18 cellular contexts compared by ENCODE assay signal in the genomic region with DNA sequence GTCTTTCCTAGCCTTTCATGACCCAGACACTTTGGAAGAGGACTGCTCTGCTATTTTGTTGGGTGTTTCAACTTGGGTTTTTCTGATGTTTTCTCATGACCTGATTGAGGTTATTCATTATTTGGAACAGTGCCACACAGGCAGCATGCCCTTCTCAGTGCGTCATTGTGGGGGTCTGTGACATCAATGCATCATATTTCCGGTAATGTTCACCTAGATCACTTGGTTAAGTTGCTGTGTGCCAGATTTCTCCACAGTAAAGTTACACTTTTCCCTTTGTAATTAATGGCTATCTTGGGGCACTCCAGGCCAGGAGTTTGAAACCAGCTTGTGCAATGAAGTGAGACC.
A peak's percentile ranks its signal among the peaks of the same experiment; 100 is the strongest.
DNase-seq lines count a peak whose midpoint lies in the region; ATAC-seq and TF ChIP-seq lines count a peak whose summit lies in the region.
"Had no signal": no experiment of that assay in that cellular context is flagged by ENCODE, and none has a peak within 500 bp of the region (broad histone marks: within the 10 kb centered on the region; RNA-seq: fewer than 3 reads in every experiment).

No MANE protein-coding gene starts in this region.

- H3K27me3 Mint-ChIP-seq in osteocyte (ENCODE audit: unreplicated experiment), result no peaks in the 10 kb centered on the region

- H3K27ac Mint-ChIP-seq in osteocyte (ENCODE audit: unreplicated experiment), result peak overlapping the region; percentile 16
- H3K27ac Mint-ChIP-seq: activated T-helper 2 cell treated with anti-CD3 and anti-CD28 coated beads, Interferon-gamma antibody, Interleukin-2, Interleukin-4, amounts not matched to agents 10 μg/mL and 5 μg/mL and 100 μg/mL, durations not matched to agents 14 hours and 24 hours and 36 hours had no signal

- DNase-seq in ELR (ENCODE audit: low read depth) (peak; percentile 88), SK-MEL-5 (ENCODE audit: low read depth, low spot score) (peak; percentile 49), epithelial cell of proximal tubule (ENCODE audit: low read depth) (peak; percentile 85), osteocyte (ENCODE audit: extremely low spot score, unreplicated experiment) (no peak), AG20443 (ENCODE audit: low spot score) (no peak)
- DNase-seq: activated CD4-positive, CD25-positive, alpha-beta regulatory T cell; adrenal gland; AML-193; colonic mucosa; heart right ventricle; midbrain; NCI-H82; nucleus accumbens; sigmoid colon had no signal

- H3K4me1 Mint-ChIP-seq in osteocyte (ENCODE audit: unreplicated experiment), result peaks cover 68% of the 10 kb centered on the region

- no peak overlapping the region for H3K4me3 ChIP-seq in epithelial cell of proximal tubule (ENCODE audit: low read depth, low read length)
- H3K4me3 ChIP-seq: adrenal gland, colonic mucosa, heart right ventricle, sigmoid colon had no signal

- H3K9me3 Mint-ChIP-seq in osteocyte (ENCODE audit: unreplicated experiment), result no peaks in the 10 kb centered on the region
- H3K9me3 Mint-ChIP-seq: activated T-helper 2 cell treated with anti-CD3 and anti-CD28 coated beads, Interferon-gamma antibody, Interleukin-2, Interleukin-4, amounts not matched to agents 10 μg/mL and 5 μg/mL and 100 μg/mL, durations not matched to agents 14 hours and 24 hours and 36 hours had no signal

- TF ChIP-seq CTCF in epithelial cell of proximal tubule (conservative IDR thresholded peaks at IDR 0.05; ENCODE audit: low read depth, low read length) (no peak), osteocyte (IDR thresholded peaks at IDR 0.05) (no peak)

- ATAC-seq in GM21360 (IDR thresholded peaks at IDR 0.05; ENCODE audit: unreplicated experiment), result no peak
- no peak for ATAC-seq in HG02852 (IDR thresholded peaks at IDR 0.05; ENCODE audit: unreplicated experiment)
- ATAC-seq in GM19455 (IDR thresholded peaks at IDR 0.05; ENCODE audit: unreplicated experiment), result no peak
- ATAC-seq: heart right ventricle had no signal

- no peak overlapping the region for H3K4me3 Mint-ChIP-seq in osteocyte (ENCODE audit: unreplicated experiment)

- peaks cover 6% of the 10 kb centered on the region for H3K36me3 Mint-ChIP-seq in osteocyte (ENCODE audit: unreplicated experiment)

- in situ Hi-C loops in SK-MEL-5 (cut with HindIII; ENCODE audit: low pct_unique_long_range_greater_than_20kb, low sequenced_read_pairs), result no loop called here

Comparison
In these comparisons a context has a peak if more than half of its experiments do, and no peak if none do; other contexts are left out.
1. DNase-seq: peak in ELR (single experiment), SK-MEL-5 (single experiment) and epithelial cell of proximal tubule (single experiment); none in osteocyte (single experiment) and AG20443 (single experiment).